ENCODE assay signal across 1 cellular context in the genomic region with DNA sequence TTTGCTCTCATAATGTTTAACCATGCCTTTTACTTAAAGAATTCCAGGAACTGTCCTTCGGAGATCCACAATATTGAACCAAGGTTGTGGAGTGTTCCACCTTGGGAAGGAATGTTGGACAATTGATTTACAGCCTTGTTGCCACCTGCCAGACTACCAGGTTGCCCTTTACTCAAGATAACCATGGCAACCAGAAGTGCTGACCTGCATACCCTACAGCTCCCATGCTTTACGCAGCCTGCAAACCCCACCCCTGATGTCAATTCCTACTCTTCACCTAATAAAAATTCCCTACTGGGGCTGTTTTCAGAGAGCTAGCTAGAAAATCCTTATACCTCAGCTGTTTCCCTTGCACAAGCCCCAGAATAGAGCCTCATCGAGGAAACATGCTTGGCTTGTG.
TF ChIP-seq lines count a peak whose summit lies in the region.

No MANE protein-coding gene starts in this region.

TF ChIP-seq in GM23338, 12 proteins besides CTCF, POLR2A, EP300 and RAD21 (continued from another document):
- TF ChIP-seq, protein P1, sequence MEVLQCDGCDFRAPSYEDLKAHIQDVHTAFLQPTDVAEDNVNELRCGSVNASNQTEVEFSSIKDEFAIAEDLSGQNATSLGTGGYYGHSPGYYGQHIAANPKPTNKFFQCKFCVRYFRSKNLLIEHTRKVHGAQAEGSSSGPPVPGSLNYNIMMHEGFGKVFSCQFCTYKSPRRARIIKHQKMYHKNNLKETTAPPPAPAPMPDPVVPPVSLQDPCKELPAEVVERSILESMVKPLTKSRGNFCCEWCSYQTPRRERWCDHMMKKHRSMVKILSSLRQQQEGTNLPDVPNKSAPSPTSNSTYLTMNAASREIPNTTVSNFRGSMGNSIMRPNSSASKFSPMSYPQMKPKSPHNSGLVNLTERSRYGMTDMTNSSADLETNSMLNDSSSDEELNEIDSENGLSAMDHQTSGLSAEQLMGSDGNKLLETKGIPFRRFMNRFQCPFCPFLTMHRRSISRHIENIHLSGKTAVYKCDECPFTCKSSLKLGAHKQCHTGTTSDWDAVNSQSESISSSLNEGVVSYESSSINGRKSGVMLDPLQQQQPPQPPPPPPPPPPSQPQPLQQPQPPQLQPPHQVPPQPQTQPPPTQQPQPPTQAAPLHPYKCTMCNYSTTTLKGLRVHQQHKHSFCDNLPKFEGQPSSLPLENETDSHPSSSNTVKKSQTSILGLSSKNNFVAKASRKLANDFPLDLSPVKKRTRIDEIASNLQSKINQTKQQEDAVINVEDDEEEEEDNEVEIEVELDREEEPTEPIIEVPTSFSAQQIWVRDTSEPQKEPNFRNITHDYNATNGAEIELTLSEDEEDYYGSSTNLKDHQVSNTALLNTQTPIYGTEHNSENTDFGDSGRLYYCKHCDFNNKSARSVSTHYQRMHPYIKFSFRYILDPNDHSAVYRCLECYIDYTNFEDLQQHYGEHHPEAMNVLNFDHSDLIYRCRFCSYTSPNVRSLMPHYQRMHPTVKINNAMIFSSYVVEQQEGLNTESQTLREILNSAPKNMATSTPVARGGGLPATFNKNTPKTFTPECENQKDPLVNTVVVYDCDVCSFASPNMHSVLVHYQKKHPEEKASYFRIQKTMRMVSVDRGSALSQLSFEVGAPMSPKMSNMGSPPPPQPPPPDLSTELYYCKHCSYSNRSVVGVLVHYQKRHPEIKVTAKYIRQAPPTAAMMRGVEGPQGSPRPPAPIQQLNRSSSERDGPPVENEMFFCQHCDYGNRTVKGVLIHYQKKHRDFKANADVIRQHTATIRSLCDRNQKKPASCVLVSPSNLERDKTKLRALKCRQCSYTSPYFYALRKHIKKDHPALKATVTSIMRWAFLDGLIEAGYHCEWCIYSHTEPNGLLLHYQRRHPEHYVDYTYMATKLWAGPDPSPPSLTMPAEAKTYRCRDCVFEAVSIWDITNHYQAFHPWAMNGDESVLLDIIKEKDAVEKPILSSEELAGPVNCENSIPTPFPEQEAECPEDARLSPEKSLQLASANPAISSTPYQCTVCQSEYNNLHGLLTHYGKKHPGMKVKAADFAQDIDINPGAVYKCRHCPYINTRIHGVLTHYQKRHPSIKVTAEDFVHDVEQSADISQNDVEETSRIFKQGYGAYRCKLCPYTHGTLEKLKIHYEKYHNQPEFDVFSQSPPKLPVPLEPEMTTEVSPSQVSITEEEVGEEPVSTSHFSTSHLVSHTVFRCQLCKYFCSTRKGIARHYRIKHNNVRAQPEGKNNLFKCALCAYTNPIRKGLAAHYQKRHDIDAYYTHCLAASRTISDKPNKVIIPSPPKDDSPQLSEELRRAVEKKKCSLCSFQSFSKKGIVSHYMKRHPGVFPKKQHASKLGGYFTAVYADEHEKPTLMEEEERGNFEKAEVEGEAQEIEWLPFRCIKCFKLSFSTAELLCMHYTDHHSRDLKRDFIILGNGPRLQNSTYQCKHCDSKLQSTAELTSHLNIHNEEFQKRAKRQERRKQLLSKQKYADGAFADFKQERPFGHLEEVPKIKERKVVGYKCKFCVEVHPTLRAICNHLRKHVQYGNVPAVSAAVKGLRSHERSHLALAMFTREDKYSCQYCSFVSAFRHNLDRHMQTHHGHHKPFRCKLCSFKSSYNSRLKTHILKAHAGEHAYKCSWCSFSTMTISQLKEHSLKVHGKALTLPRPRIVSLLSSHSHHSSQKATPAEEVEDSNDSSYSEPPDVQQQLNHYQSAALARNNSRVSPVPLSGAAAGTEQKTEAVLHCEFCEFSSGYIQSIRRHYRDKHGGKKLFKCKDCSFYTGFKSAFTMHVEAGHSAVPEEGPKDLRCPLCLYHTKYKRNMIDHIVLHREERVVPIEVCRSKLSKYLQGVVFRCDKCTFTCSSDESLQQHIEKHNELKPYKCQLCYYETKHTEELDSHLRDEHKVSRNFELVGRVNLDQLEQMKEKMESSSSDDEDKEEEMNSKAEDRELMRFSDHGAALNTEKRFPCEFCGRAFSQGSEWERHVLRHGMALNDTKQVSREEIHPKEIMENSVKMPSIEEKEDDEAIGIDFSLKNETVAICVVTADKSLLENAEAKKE (CRISPR knock-in tag; IDR thresholded peaks at IDR 0.05), result no peak
- TF ChIP-seq JUNB (IDR thresholded peaks at IDR 0.05; ENCODE audit: unreplicated experiment), result no peak
- no peak for TF ChIP-seq CREB1 (CRISPR knock-in tag; IDR thresholded peaks at IDR 0.05; ENCODE audit: low read depth)
- no peak for TF ChIP-seq ETS1 (IDR thresholded peaks at IDR 0.05)
- no peak for TF ChIP-seq STAT1 (IDR thresholded peaks at IDR 0.05; ENCODE audit: unreplicated experiment)
- TF ChIP-seq NANOG (IDR thresholded peaks at IDR 0.05; ENCODE audit: borderline replicate concordance), result no peak
- no peak for TF ChIP-seq ZNF331 (CRISPR knock-in tag; IDR thresholded peaks at IDR 0.05; ENCODE audit: low read depth)
- no peak for TF ChIP-seq POLR2AphosphoS5 (IDR thresholded peaks at IDR 0.05; ENCODE audit: low read depth)
- no peak for TF ChIP-seq EZH2 (IDR thresholded peaks at IDR 0.05; ENCODE audit: low read depth, unreplicated experiment)
